29 cellular contexts compared by ENCODE assay signal in the genomic region with DNA sequence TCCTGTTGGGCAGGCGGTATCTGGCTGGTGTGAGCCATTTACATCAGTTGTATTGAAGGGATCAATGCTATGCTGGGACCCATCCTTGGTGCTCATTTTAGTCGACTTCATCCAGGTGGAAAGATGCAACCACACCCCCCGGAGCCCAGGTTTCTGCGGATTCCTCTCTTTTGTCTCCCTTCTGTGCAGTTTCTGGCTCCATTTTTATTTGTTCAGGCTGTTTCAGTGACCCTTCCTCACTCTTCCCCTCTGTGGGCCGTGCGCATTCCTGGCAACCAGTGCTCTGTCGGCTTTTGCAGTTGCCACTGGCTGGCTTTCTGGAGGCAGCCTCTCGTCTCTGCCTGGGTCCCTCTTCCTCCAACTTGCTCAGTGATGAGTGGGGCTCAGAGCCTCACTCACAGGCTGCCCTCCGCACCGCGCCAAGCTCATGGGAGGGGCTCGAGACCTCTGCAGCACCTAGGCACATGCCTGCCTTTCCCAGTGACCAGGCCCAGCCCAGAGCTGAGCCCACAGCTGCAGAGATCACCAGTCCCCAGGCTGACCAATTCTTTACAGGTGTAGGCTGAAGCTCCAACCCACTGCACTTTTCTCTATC.
"Had no signal": no experiment of that assay in that cellular context is flagged by ENCODE, and none has a peak within 500 bp of the region (broad histone marks: within the 10 kb centered on the region; RNA-seq: fewer than 3 reads in every experiment).

No MANE protein-coding gene starts in this region.

- FAIRE-seq: astrocyte, bronchial epithelial cell, frontal cortex had no signal

- H3K27me3 ChIP-seq: brain microvascular endothelial cell, dorsolateral prefrontal cortex had no signal

- H3K27ac ChIP-seq: brain microvascular endothelial cell, coronary artery, dorsolateral prefrontal cortex had no signal

- H3K4me3 ChIP-seq: coronary artery, dorsolateral prefrontal cortex had no signal

- DNase-seq: activated CD4-positive, alpha-beta T cell treated with anti-CD3 and anti-CD28 coated beads for 4 hours; activated CD4-positive, alpha-beta T cell treated with anti-CD3 and anti-CD28 coated beads, Interleukin-2, amount 50 U/mL, for 1 hour; activated CD4-positive, alpha-beta T cell treated with anti-CD3 and anti-CD28 coated beads, Interleukin-2, amount 50 U/mL, for 48 hours; activated CD4-positive, CD25-positive, alpha-beta regulatory T cell; activated CD4-positive, CD25-positive, alpha-beta regulatory T cell treated with anti-CD3 and anti-CD28 coated beads, Interleukin-2, amount 50 U/mL, for 72 hours; activated CD8-positive, alpha-beta memory T cell treated with anti-CD3 and anti-CD28 coated beads for 24 hours; activated CD8-positive, alpha-beta T cell treated with anti-CD3 and anti-CD28 coated beads for 36 hours; activated gamma-delta T cell; activated naive CD4-positive, alpha-beta T cell; activated naive CD4-positive, alpha-beta T cell treated with anti-CD3 and anti-CD28 coated beads, Interleukin-2, amount 10 ng/mL, durations not matched to agents 7 days and 5 days; activated naive CD8-positive, alpha-beta T cell treated with anti-CD3 and anti-CD28 coated beads, Interleukin-2, amount 10 ng/mL, durations not matched to agents 7 days and 5 days; activated T-cell treated with anti-CD3 and anti-CD28 coated beads, Interleukin-2, amount 50 U/mL, for 4 hours; amniotic stem cell; anterior cingulate cortex; brain microvascular endothelial cell; dorsolateral prefrontal cortex; effector memory CD4-positive, alpha-beta T cell; endodermal cell; foreskin fibroblast; T-helper 2 cell had no signal

- H3K36me3 Mint-ChIP-seq: activated naive CD4-positive, alpha-beta T cell treated with anti-CD3 and anti-CD28 coated beads, Interleukin-2, amount 10 ng/mL, durations not matched to agents 7 days and 5 days; activated naive CD4-positive, alpha-beta T cell treated with anti-CD3 and anti-CD28 coated beads, Interleukin-2, amount 50 U/mL, for 72 hours; activated naive CD8-positive, alpha-beta T cell treated with anti-CD3 and anti-CD28 coated beads, Interleukin-2, amount 10 ng/mL, durations not matched to agents 7 days and 5 days had no signal

- H3K4me3 Mint-ChIP-seq: activated CD8-positive, alpha-beta T cell treated with anti-CD3 and anti-CD28 coated beads for 36 hours; activated naive CD4-positive, alpha-beta T cell treated with anti-CD3 and anti-CD28 coated beads, Interleukin-2, amount 10 ng/mL, durations not matched to agents 7 days and 5 days; activated naive CD8-positive, alpha-beta T cell treated with anti-CD3 and anti-CD28 coated beads, Interleukin-2, amount 10 ng/mL, durations not matched to agents 7 days and 5 days; activated T-cell treated with anti-CD3 and anti-CD28 coated beads, Interleukin-2, amount 50 U/mL, for 4 hours; activated T-helper 17 cell treated with anti-CD3 and anti-CD28 coated beads, Interleukin-2, amount 50 U/mL, for 72 hours; central memory CD8-positive, alpha-beta T cell; dendritic cell treated with granulocyte-macrophage colony-stimulating factor and Interleukin-4, amounts not matched to agents 40 ng/mL and 50 ng/mL, for 4 days; endodermal cell had no signal

- ATAC-seq: activated CD8-positive, alpha-beta T cell treated with anti-CD3 and anti-CD28 coated beads for 36 hours; activated naive CD4-positive, alpha-beta T cell treated with anti-CD3 and anti-CD28 coated beads, Interleukin-2, amount 50 U/mL, for 72 hours; activated T-cell treated with anti-CD3 and anti-CD28 coated beads, Interleukin-2, amount 50 U/mL, for 4 hours; activated T-helper 17 cell treated with anti-CD3 and anti-CD28 coated beads, Interleukin-2, amount 50 U/mL, for 72 hours; esophagus mucosa had no signal

- H3K36me3 ChIP-seq: brain microvascular endothelial cell had no signal

- H3K9me3 Mint-ChIP-seq: activated CD8-positive, alpha-beta T cell treated with anti-CD3 and anti-CD28 coated beads for 36 hours; activated naive CD4-positive, alpha-beta T cell treated with anti-CD3 and anti-CD28 coated beads, Interleukin-2, amount 10 ng/mL, durations not matched to agents 7 days and 5 days; activated naive CD4-positive, alpha-beta T cell treated with anti-CD3 and anti-CD28 coated beads, Interleukin-2, amount 50 U/mL, for 72 hours; activated naive CD8-positive, alpha-beta T cell treated with anti-CD3 and anti-CD28 coated beads, Interleukin-2, amount 10 ng/mL, durations not matched to agents 7 days and 5 days; activated T-cell treated with anti-CD3 and anti-CD28 coated beads, Interleukin-2, amount 50 U/mL, for 4 hours; activated T-helper 17 cell treated with anti-CD3 and anti-CD28 coated beads, Interleukin-2, amount 50 U/mL, for 72 hours; central memory CD8-positive, alpha-beta T cell; dendritic cell treated with granulocyte-macrophage colony-stimulating factor and Interleukin-4, amounts not matched to agents 40 ng/mL and 50 ng/mL, for 4 days; endodermal cell had no signal

- H3K27ac Mint-ChIP-seq: activated CD8-positive, alpha-beta T cell treated with anti-CD3 and anti-CD28 coated beads for 36 hours; activated naive CD4-positive, alpha-beta T cell treated with anti-CD3 and anti-CD28 coated beads, Interleukin-2, amount 10 ng/mL, durations not matched to agents 7 days and 5 days; activated naive CD4-positive, alpha-beta T cell treated with anti-CD3 and anti-CD28 coated beads, Interleukin-2, amount 50 U/mL, for 72 hours; activated naive CD8-positive, alpha-beta T cell treated with anti-CD3 and anti-CD28 coated beads, Interleukin-2, amount 10 ng/mL, durations not matched to agents 7 days and 5 days; activated T-helper 17 cell treated with anti-CD3 and anti-CD28 coated beads, Interleukin-2, amount 50 U/mL, for 72 hours; dendritic cell treated with granulocyte-macrophage colony-stimulating factor and Interleukin-4, amounts not matched to agents 40 ng/mL and 50 ng/mL, for 4 days; endodermal cell had no signal
